In the genomic region with DNA sequence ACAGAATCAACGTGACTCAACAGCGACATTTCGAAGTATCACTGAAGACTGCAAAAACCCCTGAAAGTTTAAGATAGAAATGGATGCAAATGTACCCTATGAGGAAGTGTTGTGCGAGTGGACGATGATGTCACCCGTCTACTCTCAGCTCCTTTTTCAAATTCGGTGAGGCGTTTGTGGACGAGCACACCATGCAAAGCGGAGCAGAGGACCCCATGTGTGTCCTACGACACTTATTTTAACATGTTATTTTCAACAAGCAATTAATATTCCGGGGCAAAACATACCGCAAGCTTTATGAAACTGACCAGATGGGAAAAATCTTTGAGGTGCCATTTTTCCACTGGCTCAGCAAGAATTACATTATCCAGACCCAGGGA, we compare ENCODE assay signal across 9 cellular contexts. TPM values are rescaled to one million over a fixed set of nuclear protein-coding genes. Genes with fewer than 3 reads are reported as not detected.
DNase-seq lines count a peak whose midpoint lies in the region; ATAC-seq lines count a peak whose summit lies in the region.
"Had no signal": no experiment of that assay in that cellular context is flagged by ENCODE, and none has a peak within 500 bp of the region (broad histone marks: within the 10 kb centered on the region; RNA-seq: fewer than 3 reads in every experiment).

No MANE protein-coding gene starts in this region.

- H3K27me3 ChIP-seq in H7 (ENCODE audit: control insufficient read depth, insufficient read depth, low read length) (peaks cover 7% of the 10 kb centered on the region; the same call in 1 of the 2 replicates), right cardiac atrium (ENCODE audit: control insufficient read depth, insufficient read depth) (no peaks in the 10 kb centered on the region)

- H3K36me3 Mint-ChIP-seq in activated naive CD8-positive, alpha-beta T cell: no peaks in the 10 kb centered on the region

- peak overlapping the region; percentile 78 for H3K4me3 Mint-ChIP-seq in activated naive CD8-positive, alpha-beta T cell

- peak overlapping the region; percentile 83 for H3K4me3 ChIP-seq in H7 (ENCODE audit: insufficient read depth, low read depth, low read length)
- H3K4me3 ChIP-seq in right cardiac atrium (ENCODE audit: low read length): peak overlapping the region; percentile 91

- ATAC-seq in right cardiac atrium: no peak
- no peak for ATAC-seq in sciatic nerve

- H3K27ac Mint-ChIP-seq in activated naive CD8-positive, alpha-beta T cell: peak overlapping the region; percentile 76

- intact Hi-C loops in right cardiac atrium (cut with DNase I) (loop anchor here in 2 of 4 donors (5.0 kb wide), 2 partner anchors 35 to 150 kb away; no protein-coding TSS in a partner anchor), sciatic nerve (cut with DNase I) (loop anchor here (10.0 kb wide), 1 partner anchor 87 kb away; no protein-coding TSS in a partner anchor)

- H3K4me1 Mint-ChIP-seq in activated naive CD8-positive, alpha-beta T cell (ENCODE audit: low read depth): peaks cover 10% of the 10 kb centered on the region

- no peaks in the 10 kb centered on the region for H3K9me3 Mint-ChIP-seq in activated naive CD8-positive, alpha-beta T cell (ENCODE audit: low read depth)

- H3K4me1 ChIP-seq in right cardiac atrium (ENCODE audit: control insufficient read depth, insufficient read depth, low read length): peaks cover 7% of the 10 kb centered on the region

- H3K27ac ChIP-seq in right cardiac atrium (ENCODE audit: low read length): no peak overlapping the region

- 59% methylated on average over 13 of the region's 13 CpGs for WGBS in right cardiac atrium

- H3K9me3 ChIP-seq in right cardiac atrium (ENCODE audit: control insufficient read depth, low read length): no peaks in the 10 kb centered on the region

- H3K36me3 ChIP-seq in H7 (replicated peaks; ENCODE audit: control insufficient read depth, insufficient read depth, low read length): peaks cover 1% of the 10 kb centered on the region

- DNase-seq in H7: peak; percentile 54
- peak in 1 of 3 donors; percentile 7 for DNase-seq in right cardiac atrium
- peak; percentile 18 for DNase-seq in sciatic nerve (ENCODE audit: low spot score)
- no peak for DNase-seq in stimulated activated CD8-positive, alpha-beta memory T cell treated with anti-CD3 and anti-CD28 coated beads, Interleukin-4, amount 100 ng/mL, for 48 hours
- no peak for DNase-seq in NCI-H2029 treated with DMSO at 0.1 percent for 48 hours (lab: John Stamatoyannopoulos, UW)
- DNase-seq in NCI-H187 treated with DMSO at 0.1 percent for 48 hours (lab: John Stamatoyannopoulos, UW): no peak
- no peak for DNase-seq in AG20443 (ENCODE audit: low spot score)
- DNase-seq: GF-D8 had no signal

- peaks cover 18% of the 10 kb centered on the region for H3K27me3 Mint-ChIP-seq in activated naive CD8-positive, alpha-beta T cell

RNA-seq across cellular contexts. Expression of gene PXDN, which starts 2.0 kb away (rescaled TPM):
- 102 and 124 TPM in 2 replicates for total RNA-seq in H7 (2014; rRNA removed; shearing (Covaris generic))
- 10 to 100 TPM; 13.7 to 40.7 (median 22.2) TPM for total RNA-seq in right cardiac atrium
- polyA plus RNA-seq in right cardiac atrium: 7.6 TPM
- total RNA-seq in sciatic nerve: 38.1 TPM

Comparison
In these comparisons a context has a peak if more than half of its experiments do, and no peak if none do; other contexts are left out.
1. DNase-seq: peak in H7 (single experiment) and sciatic nerve (single experiment); none in stimulated activated CD8-positive, alpha-beta memory T cell treated with anti-CD3 and anti-CD28 coated beads, Interleukin-4, amount 100 ng/mL, for 48 hours (single experiment), NCI-H2029 treated with DMSO at 0.1 percent for 48 hours (single experiment), NCI-H187 treated with DMSO at 0.1 percent for 48 hours (single experiment) and AG20443 (single experiment).